Comparison of ENCODE assay signal across 18 cellular contexts in the genomic region with DNA sequence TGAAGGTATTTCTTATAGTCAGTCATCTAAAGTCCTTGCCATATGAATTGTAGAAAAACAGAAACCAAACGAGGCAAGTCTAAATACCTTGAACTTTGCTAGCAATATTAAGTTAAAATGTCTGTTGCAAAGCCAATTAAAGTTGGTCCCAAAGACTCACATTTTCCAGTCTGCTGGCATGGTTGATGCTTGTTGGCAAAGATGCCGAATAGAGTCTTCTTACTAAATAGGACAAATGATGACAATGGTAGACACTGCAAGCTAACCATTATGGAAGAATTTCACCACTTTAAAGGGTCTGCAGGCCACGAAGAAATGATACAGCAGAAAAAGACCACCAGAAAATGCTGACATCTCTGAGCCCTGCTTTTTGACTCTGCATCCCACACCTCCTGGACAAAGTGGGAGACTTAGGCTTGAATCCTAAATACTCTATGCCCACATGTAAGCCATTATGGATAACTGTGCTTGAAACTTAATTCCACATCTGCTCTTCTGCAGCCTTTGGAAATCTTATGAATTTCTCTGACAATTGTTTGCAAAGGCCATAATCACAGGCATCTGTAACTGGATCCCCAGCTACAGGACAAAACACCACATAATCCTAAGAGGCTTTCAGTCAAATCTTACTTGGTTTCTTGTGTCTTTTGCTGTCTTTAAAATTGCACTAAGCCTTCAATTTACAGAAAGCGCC.
DNase-seq lines count a peak whose midpoint lies in the region; ATAC-seq and TF ChIP-seq lines count a peak whose summit lies in the region.
"Had no signal": no experiment of that assay in that cellular context is flagged by ENCODE, and none has a peak within 500 bp of the region (broad histone marks: within the 10 kb centered on the region; RNA-seq: fewer than 3 reads in every experiment).

No MANE protein-coding gene starts in this region.

- POLR2A ChIA-PET in HCT116 (lab: Charles Lee): no interaction called here
- POLR2A ChIA-PET in activated CD4-positive, alpha-beta T cell treated with anti-CD3 and anti-CD28 coated beads, Interleukin-2, amount 10 ng/mL, durations not matched to agents 7 days and 5 days (lab: Charles Lee): no interaction called here
- POLR2A ChIA-PET in CD8-positive, alpha-beta T cell (lab: Charles Lee): no interaction called here

- intact Hi-C loops in HCT116 (cut with micrococcal nuclease): no loop called here
- intact Hi-C loops in stomach (cut with DNase I; ENCODE audit: low total_unique reads): no loop called here
- intact Hi-C loops in CD8-positive, alpha-beta T cell (cut with DNase I, micrococcal nuclease): no loop called here

- H3K4me1 ChIP-seq in HCT116 (ENCODE audit: control insufficient read depth in 1 of 2, insufficient read depth in 2 of 2, low read length in 2 of 2) (peaks cover 27 to 42% of the 10 kb centered on the region in 2 experiments), SJSA1 (replicated peaks) (peaks cover 43% of the 10 kb centered on the region), gastroesophageal sphincter (peaks cover 0 to 48% (median 14%) of the 10 kb centered on the region in 3 donors), stomach (peaks cover 10 to 39% (median 25%) of the 10 kb centered on the region in 4 donors), Peyer's patch (peaks cover 0 to 13% (median 0%) of the 10 kb centered on the region in 4 donors)
- H3K4me1 ChIP-seq in CD8-positive, alpha-beta T cell (ENCODE audit: insufficient read depth, low read length): no peaks in the 10 kb centered on the region

- peak overlapping the region; percentile 55 for H3K4me2 ChIP-seq in HCT116 (ENCODE audit: low read length)

- H3K36me3 Mint-ChIP-seq in activated CD4-positive, alpha-beta T cell treated with anti-CD3 and anti-CD28 coated beads, Interleukin-2, amount 10 ng/mL, durations not matched to agents 7 days and 5 days (ENCODE audit: low read depth): no peaks in the 10 kb centered on the region
- H3K36me3 Mint-ChIP-seq in CD8-positive, alpha-beta T cell: no peaks in the 10 kb centered on the region

- RAD21 ChIA-PET in HCT116 (lab: Charles Lee; ENCODE audit: low non-redundant PET in 1 of 2, low total read pairs in 2 of 2, uncharacterized antibody in 2 of 2, unreplicated experiment in 2 of 2): no interaction called here

- no peaks in the 10 kb centered on the region for H4K20me1 ChIP-seq in HCT116 (ENCODE audit: insufficient read depth)

- 36 to 52% methylated on average over 3 to 4 of the region's 4 CpGs for WGBS in gastroesophageal sphincter (ENCODE audit: low coverage in 1 of 2), 2 donors
- WGBS in stomach, 5 donors: 73 to 87% (median 76%) methylated on average over 4 of the region's 4 CpGs

- H3K27ac ChIP-seq in HCT116 (ENCODE audit: low read depth, low read length) (no peak overlapping the region), SJSA1 (peak overlapping the region; percentile 61), gastroesophageal sphincter (peak overlapping the region in 3 of 4 donors; percentile 41 to 59 (median 48)), stomach (peak overlapping the region; percentile 3 to 73 (median 47)), Peyer's patch (peak overlapping the region in 1 of 4 donors; percentile 4)
- H3K27ac ChIP-seq in CD8-positive, alpha-beta T cell (ENCODE audit: low read depth, low read length): no peak overlapping the region
- H3K27ac ChIP-seq: C4-2B had no signal

- no TSS peak for BruUV-seq in HCT116 (replicated peaks; lab: Mats Ljungman, UMichigan)

- H3K4me3 ChIP-seq in HCT116 (replicated peaks in 1 of 2; ENCODE audit: low read depth in 1 of 2, low read length in 2 of 2) (no peak overlapping the region), SJSA1 (no peak overlapping the region), gastroesophageal sphincter (no peak overlapping the region), stomach (no peak overlapping the region), Peyer's patch (no peak overlapping the region)
- H3K4me3 ChIP-seq in CD8-positive, alpha-beta T cell (ENCODE audit: low read depth, low read length): no peak overlapping the region
- H3K4me3 ChIP-seq: esophagus muscularis mucosa, lung had no signal

- peaks cover 5% of the 10 kb centered on the region for H3K27me3 Mint-ChIP-seq in activated CD4-positive, alpha-beta T cell treated with anti-CD3 and anti-CD28 coated beads, Interleukin-2, amount 10 ng/mL, durations not matched to agents 7 days and 5 days
- peaks cover 7% of the 10 kb centered on the region for H3K27me3 Mint-ChIP-seq in CD8-positive, alpha-beta T cell (ENCODE audit: low read depth)

- CTCF ChIA-PET in HCT116 (lab: Charles Lee): no interaction called here
- CTCF ChIA-PET in activated CD4-positive, alpha-beta T cell treated with anti-CD3 and anti-CD28 coated beads, Interleukin-2, amount 10 ng/mL, durations not matched to agents 7 days and 5 days (lab: Charles Lee): interaction anchor here (0.6 kb wide), 1 partner anchor 1815 kb away, joined by 3 read pairs; no protein-coding TSS in a partner anchor
- CTCF ChIA-PET in CD8-positive, alpha-beta T cell (lab: Charles Lee): interaction anchor here (1.1 kb wide), 1 partner anchor 10 kb away, joined by 3 read pairs; no protein-coding TSS in a partner anchor

- H3K4me1 Mint-ChIP-seq in activated CD4-positive, alpha-beta T cell treated with anti-CD3 and anti-CD28 coated beads, Interleukin-2, amount 10 ng/mL, durations not matched to agents 7 days and 5 days: no peaks in the 10 kb centered on the region
- no peaks in the 10 kb centered on the region for H3K4me1 Mint-ChIP-seq in CD8-positive, alpha-beta T cell (ENCODE audit: low read depth)

- no peaks in the 10 kb centered on the region; the same call in 1 of the 2 replicates for H3K79me2 ChIP-seq in HCT116 (ENCODE audit: insufficient read depth, low read length)

- no peaks in the 10 kb centered on the region for H3K27me3 ChIP-seq in HCT116 (ENCODE audit: insufficient read depth, low read length)
- no peaks in the 10 kb centered on the region for H3K27me3 ChIP-seq in SJSA1 (replicated peaks)
- no peaks in the 10 kb centered on the region for H3K27me3 ChIP-seq in gastroesophageal sphincter
- no peaks in the 10 kb centered on the region for H3K27me3 ChIP-seq in stomach
- H3K27me3 ChIP-seq in CD8-positive, alpha-beta T cell (ENCODE audit: insufficient read depth, low read length): no peaks in the 10 kb centered on the region
- H3K27me3 ChIP-seq in Peyer's patch: no peaks in the 10 kb centered on the region
- H3K27me3 ChIP-seq: esophagus muscularis mucosa had no signal

- peaks cover 7% of the 10 kb centered on the region for H3K9me3 Mint-ChIP-seq in activated CD4-positive, alpha-beta T cell treated with anti-CD3 and anti-CD28 coated beads, Interleukin-2, amount 10 ng/mL, durations not matched to agents 7 days and 5 days
- H3K9me3 Mint-ChIP-seq in CD8-positive, alpha-beta T cell: peaks cover 2% of the 10 kb centered on the region
- H3K9me3 Mint-ChIP-seq: activated T-helper 2 cell treated with anti-CD3 and anti-CD28 coated beads, Interferon-gamma antibody, Interleukin-2, Interleukin-4, amounts not matched to agents 10 μg/mL and 5 μg/mL and 100 μg/mL, durations not matched to agents 14 hours and 24 hours and 36 hours had no signal

- ATAC-seq in HCT116: no peak
- ATAC-seq in gastroesophageal sphincter: no peak
- no peak for ATAC-seq in CD8-positive, alpha-beta T cell

- no peaks in the 10 kb centered on the region for H3K36me3 ChIP-seq in HCT116 (ENCODE audit: control insufficient read depth in 1 of 2, insufficient read depth in 2 of 2, low read length in 2 of 2)
- H3K36me3 ChIP-seq in SJSA1: peaks cover 4% of the 10 kb centered on the region; the same call in 1 of the 2 replicates
- H3K36me3 ChIP-seq in gastroesophageal sphincter: no peaks in the 10 kb centered on the region
- no peaks in the 10 kb centered on the region for H3K36me3 ChIP-seq in stomach
- no peaks in the 10 kb centered on the region for H3K36me3 ChIP-seq in CD8-positive, alpha-beta T cell (ENCODE audit: insufficient read depth, low read length)
- no peaks in the 10 kb centered on the region for H3K36me3 ChIP-seq in Peyer's patch
- H3K36me3 ChIP-seq: esophagus muscularis mucosa had no signal

- no peaks in the 10 kb centered on the region for H3K9me3 ChIP-seq in HCT116 (ENCODE audit: control insufficient read depth in 1 of 2, insufficient read depth in 1 of 2, low read depth in 1 of 2, low read length in 2 of 2)
- H3K9me3 ChIP-seq in SJSA1 (replicated peaks): no peaks in the 10 kb centered on the region
- no peaks in the 10 kb centered on the region for H3K9me3 ChIP-seq in gastroesophageal sphincter
- no peaks in the 10 kb centered on the region for H3K9me3 ChIP-seq in stomach
- H3K9me3 ChIP-seq in CD8-positive, alpha-beta T cell (ENCODE audit: low read length): no peaks in the 10 kb centered on the region
- no peaks in the 10 kb centered on the region for H3K9me3 ChIP-seq in Peyer's patch
- H3K9me3 ChIP-seq: esophagus muscularis mucosa had no signal

- H3K9ac ChIP-seq in HCT116 (ENCODE audit: low read length): no peak overlapping the region

- H3K27ac Mint-ChIP-seq in activated CD4-positive, alpha-beta T cell treated with anti-CD3 and anti-CD28 coated beads, Interleukin-2, amount 10 ng/mL, durations not matched to agents 7 days and 5 days: no peak overlapping the region
- H3K27ac Mint-ChIP-seq in CD8-positive, alpha-beta T cell: no peak overlapping the region
- H3K27ac Mint-ChIP-seq: activated T-helper 2 cell treated with anti-CD3 and anti-CD28 coated beads, Interferon-gamma antibody, Interleukin-2, Interleukin-4, amounts not matched to agents 10 μg/mL and 5 μg/mL and 100 μg/mL, durations not matched to agents 14 hours and 24 hours and 36 hours had no signal

- no peaks in the 10 kb centered on the region for H3K9me2 ChIP-seq in HCT116 (ENCODE audit: insufficient read depth)

- H2AFZ ChIP-seq in HCT116 (ENCODE audit: low read depth, low read length, poor library complexity, severe bottlenecking): no peak overlapping the region

- TF ChIP-seq EP300 in gastroesophageal sphincter (IDR thresholded peaks at IDR 0.05) (no peak), stomach (IDR thresholded peaks at IDR 0.05) (no peak)

- no peak overlapping the region for H3K4me3 Mint-ChIP-seq in activated CD4-positive, alpha-beta T cell treated with anti-CD3 and anti-CD28 coated beads, Interleukin-2, amount 10 ng/mL, durations not matched to agents 7 days and 5 days
- no peak overlapping the region for H3K4me3 Mint-ChIP-seq in CD8-positive, alpha-beta T cell
- H3K4me3 Mint-ChIP-seq: H9, neural crest cell had no signal

- no peak for TF ChIP-seq POLR2A in HCT116 (IDR thresholded peaks at IDR 0.05; ENCODE audit: borderline replicate concordance, extremely low read depth, insufficient read depth, insufficient read length)
- TF ChIP-seq POLR2A in gastroesophageal sphincter (IDR thresholded peaks at IDR 0.05): no peak
- no peak for TF ChIP-seq POLR2A in stomach (IDR thresholded peaks at IDR 0.05)
- TF ChIP-seq POLR2A in Peyer's patch (IDR thresholded peaks at IDR 0.05): no peak

- no peak for TF ChIP-seq CTCF in HCT116 (IDR thresholded peaks at IDR 0.05 in 2 of 3, conservative IDR thresholded peaks at IDR 0.05 in 1 of 3; ENCODE audit: borderline replicate concordance in 1 of 3, insufficient read depth in 1 of 3, low read depth in 2 of 3, low read length in 2 of 3)
- TF ChIP-seq CTCF in gastroesophageal sphincter (IDR thresholded peaks at IDR 0.05): no peak
- no peak for TF ChIP-seq CTCF in stomach (IDR thresholded peaks at IDR 0.05)
- no peak for TF ChIP-seq CTCF in CD8-positive, alpha-beta T cell (IDR thresholded peaks at IDR 0.05)
- TF ChIP-seq CTCF in Peyer's patch (IDR thresholded peaks at IDR 0.05): no peak

- no peak for TF ChIP-seq RAD21 in HCT116 (IDR thresholded peaks at IDR 0.05; ENCODE audit: low read depth)

- DNase-seq in HCT116 (ENCODE audit: low read depth, low spot score) (no peak), SJSA1 (ENCODE audit: low read depth in 1 of 2, low spot score in 2 of 2) (no peak), stomach (no peak), DMS 273 (lab: John Stamatoyannopoulos, UW; ENCODE audit: unreplicated experiment) (no peak), Peyer's patch (no peak)
- DNase-seq in activated CD4-positive, alpha-beta T cell treated with anti-CD3 and anti-CD28 coated beads, Interleukin-2, amount 10 ng/mL, durations not matched to agents 7 days and 5 days: no peak
- no peak for DNase-seq in CD8-positive, alpha-beta T cell
- DNase-seq: activated CD8-positive, alpha-beta memory T cell treated with anti-CD3 and anti-CD28 coated beads for 24 hours; H9; NCI-H1436 treated with DMSO at 0.1 percent for 48 hours; NCI-H446; stimulated activated CD4-positive, alpha-beta T cell treated with anti-CD3 and anti-CD28 coated beads, Interleukin-4, amount 100 ng/mL, for 4 hours had no signal

Comparison
In these comparisons a context has a peak if more than half of its experiments do, and no peak if none do; other contexts are left out.
1. H3K27ac ChIP-seq: peak in SJSA1 (single experiment), gastroesophageal sphincter (3 of 4) and stomach (5 of 5); none in HCT116 (single experiment) and CD8-positive, alpha-beta T cell (single experiment).